In genomic region chr1:174114788-174115448, GRCh38 we compare ENCODE assay signal across 1 cellular context.
TF ChIP-seq lines count a peak whose summit lies in the region.

No MANE protein-coding gene starts in this region.

TF ChIP-seq in K562, 482 proteins besides CTCF, POLR2A, EP300 and RAD21 (continued from another document and continues in another):
- TF ChIP-seq ZNF282 (CRISPR knock-in tag; IDR thresholded peaks at IDR 0.05) (no peak), E2F6 (IDR thresholded peaks at IDR 0.05; ENCODE audit: borderline replicate concordance in 1 of 2, extremely low read depth in 1 of 2, insufficient read depth in 1 of 2, insufficient read length in 1 of 2, low read depth in 1 of 2, low read length in 1 of 2, poor library complexity in 1 of 2, severe bottlenecking in 1 of 2) (no peak), GABPB2 (CRISPR knock-in tag; conservative IDR thresholded peaks at IDR 0.05) (no peak), TCF15 (CRISPR knock-in tag; IDR thresholded peaks at IDR 0.05) (no peak), SMAD4 (CRISPR knock-in tag; conservative IDR thresholded peaks at IDR 0.05) (0 out of 2 replicates have a peak, but pooled peaks have one; percentile 28), RERE (CRISPR knock-in tag; IDR thresholded peaks at IDR 0.05; ENCODE audit: borderline replicate concordance) (no peak), HOXB6 (CRISPR knock-in tag; IDR thresholded peaks at IDR 0.05; ENCODE audit: borderline replicate concordance) (no peak), ZNF184 (CRISPR knock-in tag; IDR thresholded peaks at IDR 0.05) (no peak), ZSCAN29 (IDR thresholded peaks at IDR 0.05) (no peak), SRSF9 (IDR thresholded peaks at IDR 0.05; ENCODE audit: borderline replicate concordance, low read depth, low read length) (no peak), PHB (CRISPR knock-in tag; IDR thresholded peaks at IDR 0.05) (no peak), ZBTB8A (IDR thresholded peaks at IDR 0.05; ENCODE audit: partially characterized antibody) (no peak), BCL6 (CRISPR knock-in tag; IDR thresholded peaks at IDR 0.05) (no peak), RCOR1 (IDR thresholded peaks at IDR 0.05; ENCODE audit: borderline replicate concordance in 1 of 2, low read depth in 2 of 2, low read length in 2 of 2) (peak in 1 of 2 experiments; percentile 15; a peak in 1 of 4 replicates), MTA1 (IDR thresholded peaks at IDR 0.05; ENCODE audit: borderline replicate concordance) (peak; percentile 38; the same call in 1 of the 2 replicates), MEIS2 (IDR thresholded peaks at IDR 0.05; ENCODE audit: partially characterized antibody) (peak; percentile 56), ZNF431 (CRISPR knock-in tag; IDR thresholded peaks at IDR 0.05) (no peak), DLX4 (CRISPR knock-in tag; IDR thresholded peaks at IDR 0.05) (no peak), RBFOX2 (IDR thresholded peaks at IDR 0.05; ENCODE audit: low read depth, low read length) (no peak), BACH1 (tag; IDR thresholded peaks at IDR 0.05) (no peak), MTA2 (IDR thresholded peaks at IDR 0.05; ENCODE audit: low read depth) (no peak), ZNF764 (CRISPR knock-in tag; IDR thresholded peaks at IDR 0.05; ENCODE audit: low read depth) (no peak), PKNOX1 (IDR thresholded peaks at IDR 0.05) (no peak), SIN3B (IDR thresholded peaks at IDR 0.05; ENCODE audit: low read depth) (no peak), CCNT2 (IDR thresholded peaks at IDR 0.05; ENCODE audit: borderline replicate concordance, extremely low read depth, insufficient read length, low read depth, low read length) (no peak), ZNF239 (CRISPR knock-in tag; IDR thresholded peaks at IDR 0.05) (no peak), CREB5 (CRISPR knock-in tag; IDR thresholded peaks at IDR 0.05) (no peak), ZNF717 (CRISPR knock-in tag; IDR thresholded peaks at IDR 0.05) (no peak), CBX5 (IDR thresholded peaks at IDR 0.05; ENCODE audit: borderline replicate concordance, low read depth) (no peak), CBFA2T2 (conservative IDR thresholded peaks at IDR 0.05) (no peak), ZNF780A (CRISPR knock-in tag; IDR thresholded peaks at IDR 0.05) (no peak), ZFX (CRISPR knock-in tag; IDR thresholded peaks at IDR 0.05) (no peak), ZNF280B (CRISPR knock-in tag; IDR thresholded peaks at IDR 0.05) (no peak), EGR1 (conservative IDR thresholded peaks at IDR 0.05) (no peak), RNF219 (CRISPR knock-in tag; IDR thresholded peaks at IDR 0.05) (no peak), MTA3 (IDR thresholded peaks at IDR 0.05; ENCODE audit: borderline replicate concordance) (no peak), PRMT5 (CRISPR knock-in tag; IDR thresholded peaks at IDR 0.05) (no peak), ZNF696 (CRISPR knock-in tag; conservative IDR thresholded peaks at IDR 0.05) (no peak), THAP12 (CRISPR knock-in tag; IDR thresholded peaks at IDR 0.05) (no peak), HMG20B (CRISPR knock-in tag; IDR thresholded peaks at IDR 0.05) (no peak), ARHGAP35 (IDR thresholded peaks at IDR 0.05; ENCODE audit: partially characterized antibody) (no peak), ZNF224 (CRISPR knock-in tag; IDR thresholded peaks at IDR 0.05) (no peak), XRCC3 (IDR thresholded peaks at IDR 0.05) (no peak), FOSL1 (tag; conservative IDR thresholded peaks at IDR 0.05) (peak; percentile 62), ZNF75A (CRISPR knock-in tag; IDR thresholded peaks at IDR 0.05) (no peak), FOXA3 (CRISPR knock-in tag; conservative IDR thresholded peaks at IDR 0.05 in 1 of 2, IDR thresholded peaks at IDR 0.05 in 1 of 2) (no peak), ZNF24 (IDR thresholded peaks at IDR 0.05) (no peak), ZNF561 (CRISPR knock-in tag; conservative IDR thresholded peaks at IDR 0.05) (no peak), ZMIZ1 (IDR thresholded peaks at IDR 0.05; ENCODE audit: low read depth in 2 of 2, low read length in 2 of 2) (no peak)
